ENCODE assay signal across 19 cellular contexts in genomic region chr1:86191958-86192357, GRCh38. TPM values are rescaled to one million over a fixed set of nuclear protein-coding genes. Genes with fewer than 3 reads are reported as not detected.
"Had no signal": no experiment of that assay in that cellular context is flagged by ENCODE, and none has a peak within 500 bp of the region (broad histone marks: within the 10 kb centered on the region; RNA-seq: fewer than 3 reads in every experiment).

No MANE protein-coding gene starts in this region.

- H3K27me3 ChIP-seq: gastrocnemius medialis, transverse colon had no signal

- H3K36me3 Mint-ChIP-seq: natural killer cell; stimulated activated naive B cell treated with anti-CD40 and anti-IgM and Interleukin-4, amounts not matched to agents 10 μg/mL and 1 μg/mL and 100 μg/mL, for 72 hours had no signal

- H3K4me1 Mint-ChIP-seq: natural killer cell; neural crest cell; stimulated activated naive B cell treated with anti-CD40 and anti-IgM and Interleukin-4, amounts not matched to agents 10 μg/mL and 1 μg/mL and 100 μg/mL, for 72 hours; stimulated activated naive CD8-positive, alpha-beta T cell treated with anti-CD3 and anti-CD28 coated beads, Interleukin-15, amount 100 ng/mL, for 72 hours had no signal

- H3K4me1 ChIP-seq: gastrocnemius medialis, transverse colon had no signal

- ATAC-seq: gastrocnemius medialis; left lobe of liver; mucosa of descending colon; natural killer cell; sciatic nerve; stimulated activated naive B cell treated with anti-CD40 and anti-IgM and Interleukin-4, amounts not matched to agents 10 μg/mL and 1 μg/mL and 100 μg/mL, for 72 hours; stimulated activated naive CD8-positive, alpha-beta T cell treated with anti-CD3 and anti-CD28 coated beads, Interleukin-15, amount 100 ng/mL, for 72 hours had no signal

- H3K27me3 Mint-ChIP-seq: stimulated activated naive B cell treated with anti-CD40 and anti-IgM and Interleukin-4, amounts not matched to agents 10 μg/mL and 1 μg/mL and 100 μg/mL, for 72 hours had no signal

- H3K9me3 Mint-ChIP-seq: neural crest cell had no signal

- DNase-seq: cortex of kidney; dorsolateral prefrontal cortex; effector CD8-positive, alpha-beta T cell; gastrocnemius medialis; islet precursor cell; mucosa of descending colon; natural killer cell; posterior cingulate gyrus; stimulated activated CD4-positive, alpha-beta T cell treated with anti-CD3 and anti-CD28 coated beads, Interleukin-2, amount 100 ng/mL, for 24 hours; stimulated activated CD4-positive, alpha-beta T cell treated with anti-CD3 and anti-CD28 coated beads, Interleukin-4, amount 100 ng/mL, for 4 hours; stimulated activated naive B cell treated with anti-CD40 and anti-IgM and Interleukin-4, amounts not matched to agents 10 μg/mL and 1 μg/mL and 100 μg/mL, for 72 hours; stimulated activated naive CD8-positive, alpha-beta T cell treated with anti-CD3 and anti-CD28 coated beads, Interleukin-15, amount 100 ng/mL, for 72 hours; substantia nigra; transverse colon had no signal

- H3K27ac Mint-ChIP-seq: natural killer cell; stimulated activated naive B cell treated with anti-CD40 and anti-IgM and Interleukin-4, amounts not matched to agents 10 μg/mL and 1 μg/mL and 100 μg/mL, for 72 hours; stimulated activated naive CD8-positive, alpha-beta T cell treated with anti-CD3 and anti-CD28 coated beads, Interleukin-15, amount 100 ng/mL, for 72 hours had no signal

- H3K4me3 Mint-ChIP-seq: natural killer cell; neural crest cell; stimulated activated naive B cell treated with anti-CD40 and anti-IgM and Interleukin-4, amounts not matched to agents 10 μg/mL and 1 μg/mL and 100 μg/mL, for 72 hours; stimulated activated naive CD8-positive, alpha-beta T cell treated with anti-CD3 and anti-CD28 coated beads, Interleukin-15, amount 100 ng/mL, for 72 hours had no signal

- H3K27ac ChIP-seq: dorsolateral prefrontal cortex, gastrocnemius medialis, skin epidermis, thoracic aorta had no signal

- H3K9me3 ChIP-seq: gastrocnemius medialis, mucosa of descending colon, thoracic aorta, transverse colon had no signal

- H3K4me3 ChIP-seq: dorsolateral prefrontal cortex, gastrocnemius medialis, mucosa of descending colon, skin epidermis, thoracic aorta, transverse colon had no signal

- H3K36me3 ChIP-seq: gastrocnemius medialis, thoracic aorta, transverse colon had no signal

RNA-seq across cellular contexts. Expression of gene COL24A1, which starts 35.4 kb away (rescaled TPM):
- total RNA-seq: left lobe of liver had no signal
